1 cellular context compared by ENCODE assay signal in the genomic region with DNA sequence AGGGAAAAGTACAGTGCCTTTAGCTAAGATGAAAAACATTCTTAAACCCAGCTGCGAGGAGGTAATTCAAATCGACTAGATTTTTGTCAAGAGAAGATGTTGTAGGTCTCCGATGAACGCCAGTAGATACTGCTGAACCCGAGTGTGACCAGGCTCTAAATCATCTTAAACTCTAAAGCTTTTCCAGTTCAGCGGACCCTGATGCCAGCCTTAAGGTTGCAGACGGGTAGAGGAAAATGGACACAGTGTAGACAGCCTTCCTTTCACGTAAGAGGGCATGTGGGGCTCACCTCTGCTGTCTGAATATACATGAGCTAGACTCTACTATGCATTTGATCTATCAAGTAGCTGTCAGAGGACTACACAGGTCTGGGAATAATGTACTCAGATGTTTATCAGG.
TF ChIP-seq lines count a peak whose summit lies in the region.

No MANE protein-coding gene starts in this region.

TF ChIP-seq in H1, 55 proteins besides CTCF, POLR2A, EP300 and RAD21 (continued from another document):
- TF ChIP-seq, protein P1, sequence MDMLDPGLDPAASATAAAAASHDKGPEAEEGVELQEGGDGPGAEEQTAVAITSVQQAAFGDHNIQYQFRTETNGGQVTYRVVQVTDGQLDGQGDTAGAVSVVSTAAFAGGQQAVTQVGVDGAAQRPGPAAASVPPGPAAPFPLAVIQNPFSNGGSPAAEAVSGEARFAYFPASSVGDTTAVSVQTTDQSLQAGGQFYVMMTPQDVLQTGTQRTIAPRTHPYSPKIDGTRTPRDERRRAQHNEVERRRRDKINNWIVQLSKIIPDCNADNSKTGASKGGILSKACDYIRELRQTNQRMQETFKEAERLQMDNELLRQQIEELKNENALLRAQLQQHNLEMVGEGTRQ (IDR thresholded peaks at IDR 0.05; ENCODE audit: low read length) = no peak
- no peak for TF ChIP-seq EZH2 (IDR thresholded peaks at IDR 0.05; ENCODE audit: low read depth, low read length, severe bottlenecking)
- TF ChIP-seq TEAD4 (IDR thresholded peaks at IDR 0.05; ENCODE audit: low read depth, low read length) = no peak
